In genomic region chr5:146544232-146544631, GRCh38 we compare ENCODE assay signal across 39 cellular contexts. TPM values are rescaled to one million over a fixed set of nuclear protein-coding genes. Genes with fewer than 3 reads are reported as not detected.
"Had no signal": no experiment of that assay in that cellular context is flagged by ENCODE, and none has a peak within 500 bp of the region (broad histone marks: within the 10 kb centered on the region; RNA-seq: fewer than 3 reads in every experiment).

No MANE protein-coding gene starts in this region.

- H3K27me3 ChIP-seq: ascending aorta, breast epithelium, cardiac muscle cell, colonic mucosa, gastroesophageal sphincter had no signal

- H3K4me3 Mint-ChIP-seq: activated B cell treated with CpG ODN at 0.5 μM for 24 hours; activated CD8-positive, alpha-beta memory T cell treated with anti-CD3 and anti-CD28 coated beads, Interleukin-2, amount 10 ng/mL, durations not matched to agents 7 days and 5 days; activated CD8-positive, alpha-beta T cell treated with anti-CD3 and anti-CD28 coated beads, Interleukin-2, amount 10 ng/mL, durations not matched to agents 7 days and 5 days; activated naive CD4-positive, alpha-beta T cell treated with anti-CD3 and anti-CD28 coated beads for 36 hours; activated naive CD4-positive, alpha-beta T cell treated with anti-CD3 and anti-CD28 coated beads, Interleukin-2, amount 50 U/mL, for 24 hours; activated naive CD8-positive, alpha-beta T cell treated with anti-CD3 and anti-CD28 coated beads, Interleukin-2, amount 10 ng/mL, durations not matched to agents 7 days and 5 days; activated T-helper 1 cell treated with anti-CD3 and anti-CD28 coated beads, Interleukin-12 subunit alpha, Interleukin-12 subunit beta, Interleukin-2, Interleukin-4 antibody, amounts not matched to agents 30 ng/mL and 10 ng/mL and 1 ng/mL, durations not matched to agents 14 hours and 24 hours and 36 hours; brain; T-helper 17 cell; T-helper 2 cell treated with Interferon-gamma antibody and Interleukin-4, amounts not matched to agents 5 μg/mL and 100 μg/mL, for 36 hours had no signal

- H3K4me1 ChIP-seq: ascending aorta, breast epithelium, colonic mucosa, heart right ventricle had no signal

- H3K4me3 ChIP-seq: ascending aorta, breast epithelium, cardiac muscle cell, colonic mucosa, esophagus squamous epithelium, gastroesophageal sphincter, heart right ventricle had no signal

- H3K9me3 ChIP-seq: ascending aorta, breast epithelium, colonic mucosa, esophagus squamous epithelium, gastroesophageal sphincter, heart right ventricle had no signal

- DNase-seq: activated B cell treated with CpG ODN at 0.5 μM for 24 hours; activated CD4-positive, alpha-beta T cell treated with anti-CD3 and anti-CD28 coated beads for 48 hours; activated CD4-positive, alpha-beta T cell treated with anti-CD3 and anti-CD28 coated beads, Interleukin-2, amount 50 U/mL, for 1 hour; activated CD4-positive, alpha-beta T cell treated with anti-CD3 and anti-CD28 coated beads, Interleukin-2, amount 50 U/mL, for 48 hours; activated CD8-positive, alpha-beta memory T cell treated with anti-CD3 and anti-CD28 coated beads, Interleukin-2, amount 10 ng/mL, durations not matched to agents 7 days and 5 days; activated CD8-positive, alpha-beta memory T cell treated with anti-CD3 and anti-CD28 coated beads, Interleukin-2, amount 50 U/mL, for 4 hours; activated CD8-positive, alpha-beta T cell treated with anti-CD3 and anti-CD28 coated beads, Interleukin-2, amount 10 ng/mL, durations not matched to agents 7 days and 5 days; activated effector memory CD4-positive, alpha-beta T cell treated with anti-CD3 and anti-CD28 coated beads, Interleukin-2, amount 50 U/mL, for 16 hours; activated naive CD4-positive, alpha-beta T cell treated with anti-CD3 and anti-CD28 coated beads for 36 hours; activated naive CD8-positive, alpha-beta T cell treated with anti-CD3 and anti-CD28 coated beads, Interleukin-2, amount 10 ng/mL, durations not matched to agents 7 days and 5 days; activated T-cell treated with anti-CD3 and anti-CD28 coated beads, Interleukin-2, amount 50 U/mL, for 1 hour; activated T-cell treated with anti-CD3 and anti-CD28 coated beads, Interleukin-2, amount 50 U/mL, for 48 hours; central memory CD4-positive, alpha-beta T cell; cerebellar nuclear complex; colonic mucosa; effector CD8-positive, alpha-beta T cell; esophagus squamous epithelium; foreskin melanocyte; heart right ventricle; T-helper 17 cell; T1000; WERI-Rb-1 had no signal

- H3K27ac ChIP-seq: ascending aorta, breast epithelium, cardiac muscle cell, colonic mucosa, epithelial cell of prostate, esophagus squamous epithelium, gastroesophageal sphincter, heart right ventricle, WERI-Rb-1 had no signal

- H3K36me3 Mint-ChIP-seq: activated CD8-positive, alpha-beta memory T cell treated with anti-CD3 and anti-CD28 coated beads, Interleukin-2, amount 10 ng/mL, durations not matched to agents 7 days and 5 days; activated naive CD4-positive, alpha-beta T cell treated with anti-CD3 and anti-CD28 coated beads, Interleukin-2, amount 50 U/mL, for 24 hours; activated naive CD8-positive, alpha-beta T cell treated with anti-CD3 and anti-CD28 coated beads, Interleukin-2, amount 10 ng/mL, durations not matched to agents 7 days and 5 days; brain had no signal

- ATAC-seq: activated CD4-positive, CD25-positive, alpha-beta regulatory T cell treated with anti-CD3 and anti-CD28 coated beads, Interleukin-2, amount 50 U/mL, for 24 hours; activated CD8-positive, alpha-beta memory T cell treated with anti-CD3 and anti-CD28 coated beads, Interleukin-2, amount 10 ng/mL, durations not matched to agents 7 days and 5 days; activated CD8-positive, alpha-beta T cell treated with anti-CD3 and anti-CD28 coated beads, Interleukin-2, amount 10 ng/mL, durations not matched to agents 7 days and 5 days; gastroesophageal sphincter; heart right ventricle; T-helper 17 cell had no signal

- H3K36me3 ChIP-seq: ascending aorta, breast epithelium, cardiac muscle cell, colonic mucosa, esophagus squamous epithelium, gastroesophageal sphincter, heart right ventricle, WERI-Rb-1 had no signal

- H3K27ac Mint-ChIP-seq: activated B cell treated with CpG ODN at 0.5 μM for 24 hours; activated CD8-positive, alpha-beta memory T cell treated with anti-CD3 and anti-CD28 coated beads, Interleukin-2, amount 10 ng/mL, durations not matched to agents 7 days and 5 days; activated CD8-positive, alpha-beta T cell treated with anti-CD3 and anti-CD28 coated beads, Interleukin-2, amount 10 ng/mL, durations not matched to agents 7 days and 5 days; activated naive CD4-positive, alpha-beta T cell treated with anti-CD3 and anti-CD28 coated beads for 36 hours; activated naive CD4-positive, alpha-beta T cell treated with anti-CD3 and anti-CD28 coated beads, Interleukin-2, amount 50 U/mL, for 24 hours; activated naive CD8-positive, alpha-beta T cell treated with anti-CD3 and anti-CD28 coated beads, Interleukin-2, amount 10 ng/mL, durations not matched to agents 7 days and 5 days; activated T-helper 1 cell treated with anti-CD3 and anti-CD28 coated beads, Interleukin-12 subunit alpha, Interleukin-12 subunit beta, Interleukin-2, Interleukin-4 antibody, amounts not matched to agents 30 ng/mL and 10 ng/mL and 1 ng/mL, durations not matched to agents 14 hours and 24 hours and 36 hours; activated T-helper 2 cell treated with anti-CD3 and anti-CD28 coated beads, Interferon-gamma antibody, Interleukin-2, Interleukin-4, amounts not matched to agents 10 μg/mL and 5 μg/mL and 100 μg/mL, durations not matched to agents 14 hours and 24 hours and 36 hours; T-helper 17 cell; T-helper 2 cell treated with Interferon-gamma antibody and Interleukin-4, amounts not matched to agents 5 μg/mL and 100 μg/mL, for 36 hours had no signal

- H3K4me1 Mint-ChIP-seq: activated naive CD4-positive, alpha-beta T cell treated with anti-CD3 and anti-CD28 coated beads, Interleukin-2, amount 50 U/mL, for 24 hours; activated naive CD8-positive, alpha-beta T cell treated with anti-CD3 and anti-CD28 coated beads, Interleukin-2, amount 10 ng/mL, durations not matched to agents 7 days and 5 days had no signal

- H3K9me3 Mint-ChIP-seq: activated B cell treated with CpG ODN at 0.5 μM for 24 hours; activated naive CD4-positive, alpha-beta T cell treated with anti-CD3 and anti-CD28 coated beads for 36 hours; activated naive CD4-positive, alpha-beta T cell treated with anti-CD3 and anti-CD28 coated beads, Interleukin-2, amount 50 U/mL, for 24 hours; activated naive CD8-positive, alpha-beta T cell treated with anti-CD3 and anti-CD28 coated beads, Interleukin-2, amount 10 ng/mL, durations not matched to agents 7 days and 5 days; activated T-helper 1 cell treated with anti-CD3 and anti-CD28 coated beads, Interleukin-12 subunit alpha, Interleukin-12 subunit beta, Interleukin-2, Interleukin-4 antibody, amounts not matched to agents 30 ng/mL and 10 ng/mL and 1 ng/mL, durations not matched to agents 14 hours and 24 hours and 36 hours; activated T-helper 2 cell treated with anti-CD3 and anti-CD28 coated beads, Interferon-gamma antibody, Interleukin-2, Interleukin-4, amounts not matched to agents 10 μg/mL and 5 μg/mL and 100 μg/mL, durations not matched to agents 14 hours and 24 hours and 36 hours; brain; T-helper 2 cell treated with Interferon-gamma antibody and Interleukin-4, amounts not matched to agents 5 μg/mL and 100 μg/mL, for 36 hours had no signal

RNA-seq across cellular contexts. Expression of gene GPR151, which starts 28.2 kb away (rescaled TPM):
- total RNA-seq: activated B cell treated with CpG ODN at 0.5 μM for 24 hours; activated CD8-positive, alpha-beta memory T cell treated with anti-CD3 and anti-CD28 coated beads for 36 hours; activated CD8-positive, alpha-beta memory T cell treated with anti-CD3 and anti-CD28 coated beads, Interleukin-2, amount 10 ng/mL, durations not matched to agents 7 days and 5 days; activated CD8-positive, alpha-beta T cell treated with anti-CD3 and anti-CD28 coated beads, Interleukin-2, amount 10 ng/mL, durations not matched to agents 7 days and 5 days; activated naive CD4-positive, alpha-beta T cell treated with anti-CD3 and anti-CD28 coated beads for 36 hours; activated naive CD8-positive, alpha-beta T cell treated with anti-CD3 and anti-CD28 coated beads, Interleukin-2, amount 10 ng/mL, durations not matched to agents 7 days and 5 days; activated T-helper 1 cell treated with anti-CD3 and anti-CD28 coated beads, Interleukin-12 subunit alpha, Interleukin-12 subunit beta, Interleukin-2, Interleukin-4 antibody, amounts not matched to agents 30 ng/mL and 10 ng/mL and 1 ng/mL, durations not matched to agents 14 hours and 24 hours and 36 hours; activated T-helper 2 cell treated with anti-CD3 and anti-CD28 coated beads, Interferon-gamma antibody, Interleukin-2, Interleukin-4, amounts not matched to agents 10 μg/mL and 5 μg/mL and 100 μg/mL, durations not matched to agents 14 hours and 24 hours and 36 hours; ascending aorta; breast epithelium; cardiac muscle cell; colonic mucosa; dermis microvascular lymphatic vessel endothelial cell; endothelial cell of umbilical vein; esophagus squamous epithelium; fibroblast of lung; fibroblast of villous mesenchyme; gastroesophageal sphincter; glomerular endothelial cell; heart right ventricle; T-helper 17 cell had no signal
